ENCODE assay signal across 1 cellular context in genomic region chr2:64017811-64018714, GRCh38.
TF ChIP-seq lines count a peak whose summit lies in the region.

No MANE protein-coding gene starts in this region.

TF ChIP-seq in GM12878, 131 proteins besides CTCF, POLR2A, EP300 and RAD21 (continued from another document):
- TF ChIP-seq RELB (IDR thresholded peaks at IDR 0.05; ENCODE audit: low read depth) (peak; percentile 86), EED (IDR thresholded peaks at IDR 0.05; ENCODE audit: low read depth) (peak; percentile 75; the same call in 1 of the 2 replicates), MLLT1 (IDR thresholded peaks at IDR 0.05) (peak; percentile 91), RUNX3 (IDR thresholded peaks at IDR 0.05; ENCODE audit: low read length) (0 out of 2 replicates have a peak, but pooled peaks have one; percentile 29), SMC3 (IDR thresholded peaks at IDR 0.05; ENCODE audit: borderline replicate concordance, low read length) (no peak), ZNF217 (IDR thresholded peaks at IDR 0.05) (no peak), HDGF (IDR thresholded peaks at IDR 0.05) (no peak), ZBTB40 (IDR thresholded peaks at IDR 0.05; ENCODE audit: borderline replicate concordance) (peak; percentile 42; the same call in 1 of the 2 replicates), E4F1 (IDR thresholded peaks at IDR 0.05; ENCODE audit: borderline replicate concordance, partially characterized antibody) (no peak), E2F8 (IDR thresholded peaks at IDR 0.05; ENCODE audit: low read depth, partially characterized antibody) (no peak), PKNOX1 (IDR thresholded peaks at IDR 0.05) (peak; percentile 93), MTA3 (IDR thresholded peaks at IDR 0.05; ENCODE audit: borderline replicate concordance, low read length) (0 out of 2 replicates have a peak, but pooled peaks have one; percentile 31), HSF1 (IDR thresholded peaks at IDR 0.05; ENCODE audit: low read depth, low read length) (no peak), CHD1 (IDR thresholded peaks at IDR 0.05; ENCODE audit: low read depth, low read length) (no peak), IKZF2 (IDR thresholded peaks at IDR 0.05) (peak; percentile 68 to 82), CBFB (IDR thresholded peaks at IDR 0.05; ENCODE audit: low read depth) (no peak), ZSCAN29 (IDR thresholded peaks at IDR 0.05) (no peak), FOS (IDR thresholded peaks at IDR 0.05; ENCODE audit: borderline replicate concordance, extremely low read depth, insufficient read length) (no peak)
